18 cellular contexts compared by ENCODE assay signal in the genomic region with DNA sequence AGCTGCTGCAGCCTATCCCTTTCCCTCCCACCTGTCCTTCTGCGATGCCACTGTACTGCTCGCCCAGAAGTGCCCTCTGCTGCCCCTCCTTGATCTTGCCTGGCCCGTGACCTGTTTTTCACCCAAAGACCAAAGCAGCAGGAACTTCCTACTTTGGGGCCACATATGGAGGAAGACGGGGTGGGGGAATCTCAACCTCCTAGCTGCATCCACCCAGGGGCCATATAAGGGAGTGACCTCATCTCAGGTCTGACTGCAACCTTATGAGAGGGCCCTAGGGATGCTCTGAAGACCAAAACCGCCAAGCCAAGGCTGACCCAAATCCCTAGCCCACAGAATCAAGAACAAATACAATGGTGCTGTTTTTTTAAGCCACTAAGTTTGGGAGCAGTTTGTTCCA. TPM values are rescaled to one million over a fixed set of nuclear protein-coding genes. Genes with fewer than 3 reads are reported as not detected.
DNase-seq lines count a peak whose midpoint lies in the region; ATAC-seq and TF ChIP-seq lines count a peak whose summit lies in the region.
"Had no signal": no experiment of that assay in that cellular context is flagged by ENCODE, and none has a peak within 500 bp of the region (broad histone marks: within the 10 kb centered on the region; RNA-seq: fewer than 3 reads in every experiment).

No MANE protein-coding gene starts in this region.

- H3K27ac ChIP-seq in GM23338 (ENCODE audit: low read depth) (no peak overlapping the region), coronary artery (no peak overlapping the region)
- H3K27ac ChIP-seq: brain microvascular endothelial cell, transverse colon had no signal

- H3K4me3 ChIP-seq in GM23338, result no peak overlapping the region
- H3K4me3 ChIP-seq in coronary artery, result no peak overlapping the region
- H3K4me3 ChIP-seq: left lung, transverse colon had no signal

- no peaks in the 10 kb centered on the region for H3K27me3 ChIP-seq in GM23338 (ENCODE audit: insufficient read depth)
- H3K27me3 ChIP-seq: brain microvascular endothelial cell, left lung, transverse colon had no signal

- no peaks in the 10 kb centered on the region for H3K9me2 ChIP-seq in GM23338 (ENCODE audit: insufficient read depth)

- H3K9me3 Mint-ChIP-seq in activated T-cell treated with anti-CD3 and anti-CD28 coated beads, Interleukin-2, amount 50 U/mL, for 24 hours, result no peaks in the 10 kb centered on the region
- no peaks in the 10 kb centered on the region; the same call in 2 of the 3 replicates for H3K9me3 Mint-ChIP-seq in GM23338
- no peaks in the 10 kb centered on the region for H3K9me3 Mint-ChIP-seq in activated CD4-positive, alpha-beta memory T cell treated with anti-CD3 and anti-CD28 coated beads, Interleukin-2, amount 10 ng/mL, durations not matched to agents 7 days and 5 days
- no peaks in the 10 kb centered on the region for H3K9me3 Mint-ChIP-seq in natural killer cell

- CTCF ChIA-PET in activated CD4-positive, alpha-beta memory T cell treated with anti-CD3 and anti-CD28 coated beads, Interleukin-2, amount 10 ng/mL, durations not matched to agents 7 days and 5 days (lab: Charles Lee), result interaction anchor here (0.8 to 2.3 kb wide), 7 partner anchors 10 to 118 kb away, joined by 3 to 15 read pairs (median 3); no protein-coding TSS in a partner anchor

- H3K79me2 ChIP-seq in GM23338 (replicated peaks; ENCODE audit: insufficient read depth), result peaks cover 62% of the 10 kb centered on the region

- H2AFZ ChIP-seq in GM23338, result no peak overlapping the region

- peaks cover 89% of the 10 kb centered on the region for H3K4me1 Mint-ChIP-seq in activated T-cell treated with anti-CD3 and anti-CD28 coated beads, Interleukin-2, amount 50 U/mL, for 24 hours (ENCODE audit: low read depth)
- H3K4me1 Mint-ChIP-seq in GM23338, result peaks cover 27% of the 10 kb centered on the region
- H3K4me1 Mint-ChIP-seq in activated CD4-positive, alpha-beta memory T cell treated with anti-CD3 and anti-CD28 coated beads, Interleukin-2, amount 10 ng/mL, durations not matched to agents 7 days and 5 days, result peaks cover 84% of the 10 kb centered on the region
- peaks cover 78 to 81% of the 10 kb centered on the region in 2 donors for H3K4me1 Mint-ChIP-seq in natural killer cell

- no peak for DNase-seq in activated T-cell treated with anti-CD3 and anti-CD28 coated beads, Interleukin-2, amount 50 U/mL, for 24 hours
- no peak for DNase-seq in activated T-cell treated with anti-CD3 and anti-CD28 coated beads, Interleukin-2, amount 50 U/mL, for 1 hour
- DNase-seq in GM23338 (ENCODE audit: low spot score) (no peak), natural killer cell (no peak), coronary artery (ENCODE audit: low spot score) (no peak)
- no peak for DNase-seq in activated CD4-positive, alpha-beta memory T cell treated with anti-CD3 and anti-CD28 coated beads, Interleukin-2, amount 10 ng/mL, durations not matched to agents 7 days and 5 days
- DNase-seq in stimulated activated CD4-positive, alpha-beta T cell treated with anti-CD3 and anti-CD28 coated beads, Interleukin-2, amount 100 ng/mL, for 24 hours, result no peak
- DNase-seq in effector CD4-positive, alpha-beta T cell, result no peak
- DNase-seq: brain microvascular endothelial cell, DMS79 treated with DMSO at 0.1 percent for 48 hours, head of caudate nucleus, left lung, MV-4-11, NCI-H1694 treated with DMSO at 0.1 percent for 48 hours, NCI-H226, PC-3, transverse colon had no signal

- no peaks in the 10 kb centered on the region for H3K27me3 Mint-ChIP-seq in activated T-cell treated with anti-CD3 and anti-CD28 coated beads, Interleukin-2, amount 50 U/mL, for 24 hours
- H3K27me3 Mint-ChIP-seq in GM23338 (ENCODE audit: insufficient read depth, low read depth, poor library complexity) (peaks cover 8% of the 10 kb centered on the region), natural killer cell (ENCODE audit: low read depth in 2 of 2) (no peaks in the 10 kb centered on the region)
- H3K27me3 Mint-ChIP-seq in activated CD4-positive, alpha-beta memory T cell treated with anti-CD3 and anti-CD28 coated beads, Interleukin-2, amount 10 ng/mL, durations not matched to agents 7 days and 5 days, result no peaks in the 10 kb centered on the region

- peak overlapping the region; percentile 87 for H3K27ac Mint-ChIP-seq in activated T-cell treated with anti-CD3 and anti-CD28 coated beads, Interleukin-2, amount 50 U/mL, for 24 hours
- H3K27ac Mint-ChIP-seq in GM23338 (no peak overlapping the region), natural killer cell (peak overlapping the region; percentile 84 to 95)
- H3K27ac Mint-ChIP-seq in activated CD4-positive, alpha-beta memory T cell treated with anti-CD3 and anti-CD28 coated beads, Interleukin-2, amount 10 ng/mL, durations not matched to agents 7 days and 5 days, result peak overlapping the region; percentile 92
- H3K27ac Mint-ChIP-seq: progenitor cell of endocrine pancreas had no signal

- intact Hi-C loops in natural killer cell (cut with micrococcal nuclease), result no loop called here

- peaks cover 3% of the 10 kb centered on the region; the same call in 1 of the 2 replicates for H4K20me1 ChIP-seq in GM23338 (replicated peaks; ENCODE audit: insufficient read depth)

- no peak overlapping the region for H3K4me2 ChIP-seq in GM23338

- H3K4me1 ChIP-seq in GM23338 (ENCODE audit: insufficient read depth), result peaks cover 17% of the 10 kb centered on the region
- H3K4me1 ChIP-seq: transverse colon had no signal

- ATAC-seq in GM23338, result 0 out of 3 replicates have a peak, but pooled peaks have one; percentile 20
- peak in 1 of 3 donors; percentile 21 for ATAC-seq in natural killer cell
- ATAC-seq: left lung, PC-3 had no signal

- H3K4me3 Mint-ChIP-seq in activated T-cell treated with anti-CD3 and anti-CD28 coated beads, Interleukin-2, amount 50 U/mL, for 24 hours, result peak overlapping the region; percentile 64
- H3K4me3 Mint-ChIP-seq in GM23338 (no peak overlapping the region), natural killer cell (no peak overlapping the region)
- H3K4me3 Mint-ChIP-seq in activated CD4-positive, alpha-beta memory T cell treated with anti-CD3 and anti-CD28 coated beads, Interleukin-2, amount 10 ng/mL, durations not matched to agents 7 days and 5 days, result peak overlapping the region; percentile 71

- POLR2A ChIA-PET in activated CD4-positive, alpha-beta memory T cell treated with anti-CD3 and anti-CD28 coated beads, Interleukin-2, amount 10 ng/mL, durations not matched to agents 7 days and 5 days (lab: Charles Lee), result interaction anchor here (0.8 to 4.5 kb wide), 9 partner anchors 9 to 71 kb away, joined by 3 to 75 read pairs (median 12); a partner anchor contains a TSS

- TF ChIP-seq CTCF in GM23338 (conservative IDR thresholded peaks at IDR 0.05; ENCODE audit: low read depth in 2 of 2), result no peak
- TF ChIP-seq CTCF in natural killer cell (IDR thresholded peaks at IDR 0.05), result no peak
- no peak for TF ChIP-seq CTCF in coronary artery (IDR thresholded peaks at IDR 0.05)

- H3F3A ChIP-seq in GM23338 (replicated peaks; ENCODE audit: low read depth), result no peaks in the 10 kb centered on the region

- H3K36me3 Mint-ChIP-seq in activated T-cell treated with anti-CD3 and anti-CD28 coated beads, Interleukin-2, amount 50 U/mL, for 24 hours (ENCODE audit: low read depth), result peaks cover 31% of the 10 kb centered on the region
- H3K36me3 Mint-ChIP-seq in GM23338 (ENCODE audit: low read depth) (peaks cover 4% of the 10 kb centered on the region; the same call in 1 of the 3 replicates), natural killer cell (no peaks in the 10 kb centered on the region)
- H3K36me3 Mint-ChIP-seq in activated CD4-positive, alpha-beta memory T cell treated with anti-CD3 and anti-CD28 coated beads, Interleukin-2, amount 10 ng/mL, durations not matched to agents 7 days and 5 days (ENCODE audit: low read depth), result peaks cover 48% of the 10 kb centered on the region

- H3K36me3 ChIP-seq in GM23338 (ENCODE audit: insufficient read depth), result peaks cover 5% of the 10 kb centered on the region; the same call in 1 of the 2 replicates
- H3K36me3 ChIP-seq: brain microvascular endothelial cell, left lung, transverse colon had no signal

TF ChIP-seq in GM23338, 12 proteins besides CTCF, POLR2A, EP300 and RAD21 (continues in another document):
- TF ChIP-seq NANOG (IDR thresholded peaks at IDR 0.05; ENCODE audit: borderline replicate concordance), result no peak
- TF ChIP-seq JUNB (IDR thresholded peaks at IDR 0.05; ENCODE audit: unreplicated experiment), result no peak
- TF ChIP-seq, protein P1, sequence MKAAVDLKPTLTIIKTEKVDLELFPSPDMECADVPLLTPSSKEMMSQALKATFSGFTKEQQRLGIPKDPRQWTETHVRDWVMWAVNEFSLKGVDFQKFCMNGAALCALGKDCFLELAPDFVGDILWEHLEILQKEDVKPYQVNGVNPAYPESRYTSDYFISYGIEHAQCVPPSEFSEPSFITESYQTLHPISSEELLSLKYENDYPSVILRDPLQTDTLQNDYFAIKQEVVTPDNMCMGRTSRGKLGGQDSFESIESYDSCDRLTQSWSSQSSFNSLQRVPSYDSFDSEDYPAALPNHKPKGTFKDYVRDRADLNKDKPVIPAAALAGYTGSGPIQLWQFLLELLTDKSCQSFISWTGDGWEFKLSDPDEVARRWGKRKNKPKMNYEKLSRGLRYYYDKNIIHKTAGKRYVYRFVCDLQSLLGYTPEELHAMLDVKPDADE (IDR thresholded peaks at IDR 0.05), result no peak
- no peak for TF ChIP-seq POLR2AphosphoS5 (IDR thresholded peaks at IDR 0.05; ENCODE audit: low read depth)

RNA-seq across cellular contexts. Expression of a gene that starts 15.7 kb away (rescaled TPM):
- 27.5 and 28.5 TPM in 2 replicates for total RNA-seq in GM23338 (2014; rRNA removed; shearing (Covaris generic))
- polyA plus RNA-seq in GM23338 (2016; fragmentation: Nextera tagmentation; extraction: Ambion mirVana), result 10.8 and 12.6 TPM in 2 replicates
- total RNA-seq in activated CD4-positive, alpha-beta memory T cell treated with anti-CD3 and anti-CD28 coated beads, Interleukin-2, amount 10 ng/mL, durations not matched to agents 7 days and 5 days, result 10 to 100 TPM; 69.3 to 70.6 TPM
- 10 to 100 TPM; 46.5 to 69.5 (median 61.3) TPM for total RNA-seq in natural killer cell
- total RNA-seq: PC-3 had no signal

Comparison
In these comparisons a context has a peak if more than half of its experiments do, and no peak if none do; other contexts are left out.
1. H3K4me3 Mint-ChIP-seq: peak in activated T-cell treated with anti-CD3 and anti-CD28 coated beads, Interleukin-2, amount 50 U/mL, for 24 hours (single experiment) and activated CD4-positive, alpha-beta memory T cell treated with anti-CD3 and anti-CD28 coated beads, Interleukin-2, amount 10 ng/mL, durations not matched to agents 7 days and 5 days (single experiment); none in GM23338 (single experiment) and natural killer cell (single experiment).